In the genomic region with DNA sequence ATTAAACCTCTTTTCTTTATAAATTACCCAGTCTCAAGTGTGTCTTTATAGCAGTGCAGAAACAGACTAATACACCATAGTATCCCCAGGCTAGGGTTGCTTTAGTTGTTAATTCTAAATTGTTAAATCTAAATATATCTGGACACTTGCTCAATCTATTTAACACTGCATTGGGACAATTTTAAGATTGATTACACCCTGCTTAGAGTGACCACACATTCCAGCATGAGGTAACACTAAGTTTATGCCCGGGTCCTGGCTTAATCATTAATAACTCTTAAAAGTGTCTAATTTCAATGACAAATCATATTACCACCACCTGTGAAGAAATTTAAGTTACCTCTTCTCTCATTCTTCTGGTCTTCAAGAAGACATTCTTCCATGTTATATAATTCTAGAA, we compare ENCODE assay signal across 25 cellular contexts.
"Had no signal": no experiment of that assay in that cellular context is flagged by ENCODE, and none has a peak within 500 bp of the region (broad histone marks: within the 10 kb centered on the region; RNA-seq: fewer than 3 reads in every experiment).

No MANE protein-coding gene starts in this region.

- H3K4me2 ChIP-seq: hepatocyte had no signal

- H2AFZ ChIP-seq: hepatocyte, parathyroid adenoma had no signal

- H3K4me3 ChIP-seq: dorsolateral prefrontal cortex, gastrocnemius medialis, heart left ventricle, hepatocyte, mucosa of descending colon, right atrium auricular region, sigmoid colon, skin epidermis, spleen, testis, tibial artery had no signal

- H3K36me3 ChIP-seq: gastrocnemius medialis, heart left ventricle, neutrophil, right atrium auricular region, sigmoid colon, spleen, tibial artery had no signal

- H3K27ac ChIP-seq: dorsolateral prefrontal cortex, gastrocnemius medialis, heart left ventricle, hepatocyte, neutrophil, parathyroid adenoma, right atrium auricular region, sigmoid colon, skin epidermis, spleen, testis, tibial artery had no signal

- FAIRE-seq: colon, kidney had no signal

- H3K27me3 ChIP-seq: gastrocnemius medialis, heart left ventricle, hepatocyte, neutrophil, right atrium auricular region, sigmoid colon, spleen, testis, tibial artery had no signal

- H3K9me3 ChIP-seq: gastrocnemius medialis, heart left ventricle, mucosa of descending colon, neutrophil, right atrium auricular region, sigmoid colon, spleen, testis, tibial artery had no signal

- H3K9ac ChIP-seq: parathyroid adenoma had no signal

- DNase-seq: dorsolateral prefrontal cortex; effector CD4-positive, alpha-beta T cell; foreskin fibroblast; gastrocnemius medialis; heart left ventricle; kidney; mesenchymal stem cell; mucosa of descending colon; naive B cell; sigmoid colon; spleen; stimulated activated CD4-positive, alpha-beta T cell treated with anti-CD3 and anti-CD28 coated beads, Interleukin-4, amount 100 ng/mL, for 4 hours; stimulated activated naive CD8-positive, alpha-beta T cell treated with anti-CD3 and anti-CD28 coated beads, Interleukin-15, Interleukin-2, amounts not matched to agents 100 U/mL and 50 U/mL, for 24 hours; substantia nigra; testis; tibial artery had no signal

- H3K4me1 ChIP-seq: gastrocnemius medialis, heart left ventricle, parathyroid adenoma, right atrium auricular region, sigmoid colon, spleen, testis, tibial artery had no signal

- ATAC-seq: esophagus mucosa; gastrocnemius medialis; heart left ventricle; mucosa of descending colon; natural killer cell treated with Interleukin-12 subunit alpha and Interleukin-12 subunit beta and Interleukin-15 and Interleukin-18, amount 100 ng/mL, for 72 hours; stimulated activated memory B cell treated with anti-CD40 and anti-IgM and Interleukin-4, amounts not matched to agents 10 μg/mL and 1 μg/mL and 100 μg/mL, for 72 hours; stimulated activated naive CD8-positive, alpha-beta T cell treated with anti-CD3 and anti-CD28 coated beads, Interleukin-15, Interleukin-2, amounts not matched to agents 100 U/mL and 50 U/mL, for 24 hours had no signal

- H3K79me2 ChIP-seq: hepatocyte, parathyroid adenoma had no signal
